22 cellular contexts compared by ENCODE assay signal in the genomic region with DNA sequence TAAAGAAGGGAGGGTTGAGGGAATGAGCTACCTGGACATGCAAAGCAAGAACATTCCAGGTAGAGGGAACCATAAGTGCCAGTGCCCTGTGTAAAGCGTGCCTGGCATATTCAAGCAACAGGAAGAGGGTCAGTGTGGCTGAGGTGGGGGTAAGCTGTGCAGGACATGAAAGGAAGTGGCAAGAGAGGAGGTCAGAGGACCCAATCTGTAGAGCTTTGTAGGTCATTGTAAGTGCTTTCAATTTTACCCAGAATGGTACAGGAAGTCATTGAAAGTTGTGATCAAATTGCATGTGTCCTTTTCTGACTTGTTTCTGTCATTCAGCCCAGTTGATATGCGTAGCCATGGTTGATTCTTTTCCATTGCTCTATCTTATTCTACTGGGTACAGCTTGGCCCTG.
DNase-seq lines count a peak whose midpoint lies in the region; ATAC-seq, FAIRE-seq and TF ChIP-seq lines count a peak whose summit lies in the region.
"Had no signal": no experiment of that assay in that cellular context is flagged by ENCODE, and none has a peak within 500 bp of the region (broad histone marks: within the 10 kb centered on the region; RNA-seq: fewer than 3 reads in every experiment).

No MANE protein-coding gene starts in this region.

- DNase-seq in MCF 10A (ENCODE audit: unreplicated experiment) (no peak), breast epithelium (ENCODE audit: low spot score in 2 of 2) (no peak), bronchial epithelial cell (ENCODE audit: low read depth) (no peak), nephron progenitor cell (no peak), NCI-H1092 treated with DMSO at 0.1 percent for 48 hours (lab: John Stamatoyannopoulos, UW) (no peak), HepG2 (ENCODE audit: low spot score) (no peak)
- DNase-seq: 8988T, DMS153, DND-41, H9, NCI-H1436, NCI-H187, NCI-H2081 treated with DMSO at 0.1 percent for 48 hours, NCI-H226, NCI-H510A had no signal

- H3K27ac ChIP-seq in breast epithelium (no peak overlapping the region), HepG2 (ENCODE audit: extremely low read length, insufficient read depth, low read length) (no peak overlapping the region)
- H3K27ac ChIP-seq: GM23248, KMS-11, SJCRH30 had no signal

- no peak overlapping the region for H3K9ac ChIP-seq in HepG2 (ENCODE audit: insufficient read depth, low read depth, low read length)
- H3K9ac ChIP-seq: GM23248, KMS-11 had no signal

- H3K27me3 Mint-ChIP-seq in MCF 10A (ENCODE audit: insufficient read depth, unreplicated experiment): no peaks in the 10 kb centered on the region
- H3K27me3 Mint-ChIP-seq in nephron (ENCODE audit: low read depth): peaks cover 4% of the 10 kb centered on the region
- H3K27me3 Mint-ChIP-seq in nephron progenitor cell (ENCODE audit: low read depth, poor library complexity): peaks cover 7% of the 10 kb centered on the region

- WGBS in HepG2 (ENCODE audit: low lambda C conversion rate): 47% methylated on average over 2 of the region's 2 CpGs

- H3K4me1 ChIP-seq in breast epithelium: no peaks in the 10 kb centered on the region
- peaks cover 7% of the 10 kb centered on the region; the same call in 1 of the 2 replicates for H3K4me1 ChIP-seq in HepG2 (ENCODE audit: insufficient read depth, low read length)

- POLR2A ChIA-PET in MCF 10A (lab: Yijun Ruan, JAX): interaction anchor here (0.5 kb wide), 1 partner anchor 9 kb away, joined by 3 read pairs; no protein-coding TSS in a partner anchor
- POLR2A ChIA-PET in HepG2 (lab: Yijun Ruan, JAX): no interaction called here

- H3K27me3 ChIP-seq in breast epithelium (no peaks in the 10 kb centered on the region), bronchial epithelial cell (ENCODE audit: control insufficient read depth, insufficient read depth, low read length) (no peaks in the 10 kb centered on the region), HepG2 (ENCODE audit: control insufficient read depth in 1 of 2, insufficient read depth in 2 of 2, low read length in 2 of 2) (no peaks in the 10 kb centered on the region; a peak in 1 of 5 replicates)
- H3K27me3 ChIP-seq: SJCRH30 had no signal

- TF ChIP-seq CTCF in MCF 10A (IDR thresholded peaks at IDR 0.05; ENCODE audit: unreplicated experiment) (no peak), breast epithelium (IDR thresholded peaks at IDR 0.05) (no peak), bronchial epithelial cell (IDR thresholded peaks at IDR 0.05; ENCODE audit: insufficient read depth, low read length, severe bottlenecking) (no peak), nephron (IDR thresholded peaks at IDR 0.05; ENCODE audit: unreplicated experiment in 3 of 3) (no peak), nephron progenitor cell (IDR thresholded peaks at IDR 0.05) (no peak), HepG2 (CRISPR knock-in tag; IDR thresholded peaks at IDR 0.05) (no peak)

- H3K79me2 ChIP-seq in HepG2 (ENCODE audit: insufficient read depth, low read length): no peaks in the 10 kb centered on the region

- peak; percentile 43 for FAIRE-seq in bronchial epithelial cell (lab: Jason Lieb, UNC)
- FAIRE-seq in HepG2 (lab: Jason Lieb, UNC): no peak
- FAIRE-seq: GM18507 had no signal

- CTCF ChIA-PET in MCF 10A (lab: Yijun Ruan, JAX) (no interaction called here), HepG2 (lab: Yijun Ruan, JAX; ENCODE audit: low intra/inter-chr PET ratio, low total read pairs) (no interaction called here)

- no peaks in the 10 kb centered on the region for H4K20me1 ChIP-seq in HepG2 (ENCODE audit: insufficient read depth, low read length)

- H3K36me3 Mint-ChIP-seq in MCF 10A (ENCODE audit: insufficient read depth, unreplicated experiment) (peaks cover under 1% of the 10 kb centered on the region), nephron (ENCODE audit: low read depth) (peaks cover 4% of the 10 kb centered on the region), nephron progenitor cell (ENCODE audit: low read depth) (no peaks in the 10 kb centered on the region)
- H3K36me3 Mint-ChIP-seq: IgD-negative memory B cell had no signal

- TF ChIP-seq POLR2A in breast epithelium (IDR thresholded peaks at IDR 0.05): no peak
- TF ChIP-seq POLR2A in HepG2 (IDR thresholded peaks at IDR 0.05; ENCODE audit: insufficient read depth in 1 of 2, low read depth in 2 of 2, low read length in 2 of 2): no peak

- H3K36me3 ChIP-seq in breast epithelium (no peaks in the 10 kb centered on the region), bronchial epithelial cell (ENCODE audit: control insufficient read depth, insufficient read depth, low read length) (no peaks in the 10 kb centered on the region), HepG2 (replicated peaks in 1 of 2; ENCODE audit: control insufficient read depth in 1 of 2, insufficient read depth in 2 of 2, low read length in 2 of 2) (no peaks in the 10 kb centered on the region)
- H3K36me3 ChIP-seq: SJCRH30 had no signal

- no peak for TF ChIP-seq EP300 in HepG2 (IDR thresholded peaks at IDR 0.05; ENCODE audit: low read depth in 2 of 2, low read length in 2 of 2)
- TF ChIP-seq EP300 in HepG2 (CRISPR knock-in tag; IDR thresholded peaks at IDR 0.05; ENCODE audit: borderline replicate concordance): no peak

- H3K4me3 Mint-ChIP-seq in MCF 10A (ENCODE audit: unreplicated experiment): no peak overlapping the region
- H3K4me3 Mint-ChIP-seq in nephron: no peak overlapping the region
- no peak overlapping the region for H3K4me3 Mint-ChIP-seq in nephron progenitor cell
- H3K4me3 Mint-ChIP-seq: H9 had no signal

- TF ChIP-seq RAD21 in HepG2 (CRISPR knock-in tag; IDR thresholded peaks at IDR 0.05): no peak

- H3K4me2 ChIP-seq in HepG2 (ENCODE audit: low read depth, low read length): no peak overlapping the region
- H3K4me2 ChIP-seq: KMS-11 had no signal

- intact Hi-C loops in MCF 10A (cut with micrococcal nuclease) (no loop called here), breast epithelium (cut with DNase I; ENCODE audit: low total_unique reads) (no loop called here), HepG2 (cut with micrococcal nuclease; ENCODE audit: unreplicated experiment) (no loop called here)

- H3K9me3 Mint-ChIP-seq in MCF 10A (ENCODE audit: unreplicated experiment): peaks cover 10% of the 10 kb centered on the region
- H3K9me3 Mint-ChIP-seq in nephron: peaks cover 3% of the 10 kb centered on the region
- H3K9me3 Mint-ChIP-seq in nephron progenitor cell: no peaks in the 10 kb centered on the region
- H3K9me3 Mint-ChIP-seq: IgD-negative memory B cell had no signal

- H3K4me3 ChIP-seq in breast epithelium (no peak overlapping the region), bronchial epithelial cell (ENCODE audit: low read depth, low read length) (no peak overlapping the region), HepG2 (replicated peaks in 1 of 3; ENCODE audit: insufficient read depth in 1 of 3, low read depth in 2 of 3, low read length in 3 of 3) (no peak overlapping the region)
- H3K4me3 ChIP-seq: GM23248, SJCRH30 had no signal

- H3K4me1 Mint-ChIP-seq in MCF 10A (ENCODE audit: insufficient read depth, unreplicated experiment) (peaks cover 9% of the 10 kb centered on the region), nephron (peaks cover 72% of the 10 kb centered on the region), nephron progenitor cell (peaks cover 11% of the 10 kb centered on the region)
- H3K4me1 Mint-ChIP-seq: IgD-negative memory B cell had no signal

- ATAC-seq in HepG2: no peak
- ATAC-seq: Right ventricle myocardium inferior had no signal

- in situ Hi-C loops in HepG2 (cut with HindIII; ENCODE audit: extremely low pct_ligation_motif_present, low pct_unique_long_range_greater_than_20kb): no loop called here

- BruUV-seq in MCF 10A (replicated peaks; lab: Mats Ljungman, UMichigan): no TSS peak
- no TSS peak for BruUV-seq in HepG2 (replicated peaks; lab: Mats Ljungman, UMichigan)

- no peaks in the 10 kb centered on the region for H3K9me3 ChIP-seq in breast epithelium
- no peaks in the 10 kb centered on the region for H3K9me3 ChIP-seq in HepG2 (ENCODE audit: low read length)
- H3K9me3 ChIP-seq: SJCRH30 had no signal

- H3K27ac Mint-ChIP-seq in MCF 10A (ENCODE audit: low read depth, unreplicated experiment) (peak overlapping the region; percentile 64), nephron (peak overlapping the region; percentile 39 to 53 (median 41)), nephron progenitor cell (no peak overlapping the region)
- H3K27ac Mint-ChIP-seq: H9, IgD-negative memory B cell had no signal

- no peak overlapping the region for H2AFZ ChIP-seq in HepG2 (ENCODE audit: low read length)
- H2AFZ ChIP-seq: GM23248 had no signal

TF ChIP-seq in HepG2, 621 proteins besides CTCF, POLR2A, EP300 and RAD21 (continues in another document):
- no peak for TF ChIP-seq ZUFSP (CRISPR knock-in tag; IDR thresholded peaks at IDR 0.05; ENCODE audit: borderline replicate concordance)
- TF ChIP-seq ZNF180 (CRISPR knock-in tag; IDR thresholded peaks at IDR 0.05; ENCODE audit: borderline replicate concordance, low read depth): no peak
- TF ChIP-seq SNAPC5 (CRISPR knock-in tag; IDR thresholded peaks at IDR 0.05; ENCODE audit: borderline replicate concordance): no peak
- no peak for TF ChIP-seq MEIS2 (CRISPR knock-in tag; IDR thresholded peaks at IDR 0.05)
- no peak for TF ChIP-seq MYC (CRISPR knock-in tag; IDR thresholded peaks at IDR 0.05; ENCODE audit: borderline replicate concordance)
